Comparison of ENCODE assay signal across 18 cellular contexts in genomic region chr5:137036630-137037029, GRCh38.
DNase-seq lines count a peak whose midpoint lies in the region; ATAC-seq and TF ChIP-seq lines count a peak whose summit lies in the region.
"Had no signal": no experiment of that assay in that cellular context is flagged by ENCODE, and none has a peak within 500 bp of the region (broad histone marks: within the 10 kb centered on the region; RNA-seq: fewer than 3 reads in every experiment).

No MANE protein-coding gene starts in this region.

- H3K27me3 Mint-ChIP-seq in endothelial cell (ENCODE audit: unreplicated experiment) = peaks cover 7% of the 10 kb centered on the region
- H3K27me3 Mint-ChIP-seq: activated CD4-positive, alpha-beta T cell treated with anti-CD3 and anti-CD28 coated beads, Interleukin-2, amount 10 ng/mL, durations not matched to agents 24 days and 14 days; activated naive CD8-positive, alpha-beta T cell; CD4-positive, alpha-beta memory T cell had no signal

- DNase-seq in COR-L47 (lab: John Stamatoyannopoulos, UW) (peak; percentile 51), NCI-H1417 (lab: John Stamatoyannopoulos, UW) (peak; percentile 59 to 93 (median 85)), NCI-H345 treated with DMSO at 0.1 percent for 48 hours (lab: John Stamatoyannopoulos, UW; ENCODE audit: unreplicated experiment) (peak; percentile 93), endothelial cell (ENCODE audit: low spot score) (peak; percentile 19), SKM-1 treated with dmso at 0.1 percent for 144 hours (lab: John Stamatoyannopoulos, UW; ENCODE audit: unreplicated experiment) (no peak)
- DNase-seq: activated CD4-positive, alpha-beta T cell treated with anti-CD3 and anti-CD28 coated beads, Interleukin-2, amount 10 ng/mL, durations not matched to agents 24 days and 14 days; CD4-positive, alpha-beta memory T cell; GM23248; midbrain; NK-92 treated with Interleukin-12 subunit alpha and Interleukin-12 subunit beta, amount 100 ng/mL, for 24 hours; stomach; T-helper 9 cell had no signal

- H3K36me3 Mint-ChIP-seq in endothelial cell (ENCODE audit: low read depth, unreplicated experiment) = peaks cover 3% of the 10 kb centered on the region
- H3K36me3 Mint-ChIP-seq: activated naive CD8-positive, alpha-beta T cell; CD4-positive, alpha-beta memory T cell had no signal

- H3K9me3 Mint-ChIP-seq in endothelial cell (ENCODE audit: unreplicated experiment) = peaks cover 4% of the 10 kb centered on the region
- H3K9me3 Mint-ChIP-seq: activated CD4-positive, alpha-beta T cell treated with anti-CD3 and anti-CD28 coated beads, Interleukin-2, amount 10 ng/mL, durations not matched to agents 24 days and 14 days had no signal

- no peak for ATAC-seq in GM18498 (IDR thresholded peaks at IDR 0.05; ENCODE audit: unreplicated experiment)
- no peak for ATAC-seq in HG03196 (IDR thresholded peaks at IDR 0.05; ENCODE audit: unreplicated experiment)
- ATAC-seq in HG02623 (IDR thresholded peaks at IDR 0.05; ENCODE audit: unreplicated experiment) = no peak
- ATAC-seq: A549, Right ventricle myocardium inferior had no signal

- H3K27ac Mint-ChIP-seq in endothelial cell (ENCODE audit: unreplicated experiment) = peak overlapping the region; percentile 72
- H3K27ac Mint-ChIP-seq: activated CD4-positive, alpha-beta T cell treated with anti-CD3 and anti-CD28 coated beads, Interleukin-2, amount 10 ng/mL, durations not matched to agents 24 days and 14 days; activated naive CD8-positive, alpha-beta T cell; CD4-positive, alpha-beta memory T cell had no signal

- no peak for TF ChIP-seq CTCF in endothelial cell (IDR thresholded peaks at IDR 0.05; ENCODE audit: unreplicated experiment)

- H3K4me1 Mint-ChIP-seq in endothelial cell (ENCODE audit: unreplicated experiment) = peaks cover 45% of the 10 kb centered on the region
- H3K4me1 Mint-ChIP-seq: activated CD4-positive, alpha-beta T cell treated with anti-CD3 and anti-CD28 coated beads, Interleukin-2, amount 10 ng/mL, durations not matched to agents 24 days and 14 days; CD4-positive, alpha-beta memory T cell had no signal

- no peak overlapping the region for H3K4me3 Mint-ChIP-seq in endothelial cell (ENCODE audit: unreplicated experiment)
- H3K4me3 Mint-ChIP-seq: activated CD4-positive, alpha-beta T cell treated with anti-CD3 and anti-CD28 coated beads, Interleukin-2, amount 10 ng/mL, durations not matched to agents 24 days and 14 days; activated naive CD8-positive, alpha-beta T cell; CD4-positive, alpha-beta memory T cell had no signal
